Comparison of ENCODE assay signal across 1 cellular context in genomic region chr3:140553591-140553990, GRCh38.
TF ChIP-seq lines count a peak whose summit lies in the region.

No MANE protein-coding gene starts in this region.

TF ChIP-seq in K562, 482 proteins besides CTCF, POLR2A, EP300 and RAD21 (continued from another document):
- TF ChIP-seq NFYB (IDR thresholded peaks at IDR 0.05; ENCODE audit: extremely low read depth, insufficient read length) (peak; percentile 37), HMG20B (CRISPR knock-in tag; IDR thresholded peaks at IDR 0.05) (no peak), REST (CRISPR knock-in tag; IDR thresholded peaks at IDR 0.05; ENCODE audit: low read depth) (no peak), ZFP91 (CRISPR knock-in tag; IDR thresholded peaks at IDR 0.05) (no peak), PREB (CRISPR knock-in tag; IDR thresholded peaks at IDR 0.05) (no peak), TRIM28 (IDR thresholded peaks at IDR 0.05) (no peak), RAD51 (IDR thresholded peaks at IDR 0.05; ENCODE audit: borderline replicate concordance, low read depth) (0 out of 2 replicates have a peak, but pooled peaks have one; percentile 23), MYBL2 (IDR thresholded peaks at IDR 0.05; ENCODE audit: low read depth) (no peak), MYBL2 (CRISPR knock-in tag; IDR thresholded peaks at IDR 0.05; ENCODE audit: borderline replicate concordance) (no peak), TFE3 (CRISPR knock-in tag; IDR thresholded peaks at IDR 0.05) (peak; percentile 46; the same call in 1 of the 2 replicates), NFRKB (IDR thresholded peaks at IDR 0.05; ENCODE audit: low read depth) (no peak), ZNF217 (CRISPR knock-in tag; IDR thresholded peaks at IDR 0.05) (no peak), RFX5 (IDR thresholded peaks at IDR 0.05; ENCODE audit: low read depth, low read length) (no peak), ZBTB5 (IDR thresholded peaks at IDR 0.05) (no peak), MCM5 (IDR thresholded peaks at IDR 0.05; ENCODE audit: low read depth) (no peak), USF2 (CRISPR knock-in tag; IDR thresholded peaks at IDR 0.05) (peak; percentile 43), SIN3A (IDR thresholded peaks at IDR 0.05; ENCODE audit: borderline replicate concordance in 2 of 2, control insufficient read depth in 1 of 2, low read depth in 2 of 2, low read length in 2 of 2) (no peak)
TF ChIP-seq in K562: peak in this region for 4.
